Comparison of ENCODE assay signal across 22 cellular contexts in genomic region chr11:89421718-89422117, GRCh38.
A peak's percentile ranks its signal among the peaks of the same experiment; 100 is the strongest.
DNase-seq lines count a peak whose midpoint lies in the region; ATAC-seq, FAIRE-seq and TF ChIP-seq lines count a peak whose summit lies in the region.
"Had no signal": no experiment of that assay in that cellular context is flagged by ENCODE, and none has a peak within 500 bp of the region (broad histone marks: within the 10 kb centered on the region; RNA-seq: fewer than 3 reads in every experiment).

No MANE protein-coding gene starts in this region.

- ATAC-seq in HepG2 (no peak), right lobe of liver (no peak), HG02610 (IDR thresholded peaks at IDR 0.05; ENCODE audit: unreplicated experiment) (no peak)

- H3K4me3 ChIP-seq in HepG2 (replicated peaks in 1 of 3; ENCODE audit: insufficient read depth in 1 of 3, low read depth in 2 of 3, low read length in 3 of 3) (no peak overlapping the region), right lobe of liver (no peak overlapping the region), esophagus muscularis mucosa (no peak overlapping the region)
- H3K4me3 ChIP-seq: BLaER1 treated with 17β-estradiol and CSF1 and Interleukin-3, amounts not matched to agents 10 nM and 100 nM had no signal

- in situ Hi-C loops in HepG2 (cut with HindIII; ENCODE audit: extremely low pct_ligation_motif_present, low pct_unique_long_range_greater_than_20kb) = no loop called here

- intact Hi-C loops in HepG2 (cut with micrococcal nuclease; ENCODE audit: unreplicated experiment) (no loop called here), right lobe of liver (cut with DNase I) (no loop called here), esophagus muscularis mucosa (cut with DNase I) (no loop called here)

- TF ChIP-seq POLR2A in HepG2 (IDR thresholded peaks at IDR 0.05; ENCODE audit: insufficient read depth in 1 of 2, low read depth in 2 of 2, low read length in 2 of 2) (no peak), right lobe of liver (IDR thresholded peaks at IDR 0.05) (no peak), esophagus muscularis mucosa (IDR thresholded peaks at IDR 0.05; ENCODE audit: low read depth) (no peak)

- POLR2A ChIA-PET in HepG2 (lab: Yijun Ruan, JAX) = no interaction called here

- H3K27ac Mint-ChIP-seq in chondrocyte (ENCODE audit: unreplicated experiment) (peak overlapping the region; percentile 54), nephron (peak overlapping the region; percentile 25 to 70 (median 36))
- H3K27ac Mint-ChIP-seq: CD4-positive, alpha-beta memory T cell had no signal

- no peak overlapping the region for H3K27ac ChIP-seq in HepG2 (ENCODE audit: extremely low read length, insufficient read depth, low read length)
- no peak overlapping the region for H3K27ac ChIP-seq in right lobe of liver
- H3K27ac ChIP-seq in esophagus muscularis mucosa (replicated peaks in 1 of 4) = no peak overlapping the region
- H3K27ac ChIP-seq: 22Rv1; BLaER1 treated with 17β-estradiol and CSF1 and Interleukin-3, amounts not matched to agents 10 nM and 100 nM had no signal

- no peak overlapping the region for H2AFZ ChIP-seq in HepG2 (ENCODE audit: low read length)

- H3K36me3 ChIP-seq in HepG2 (replicated peaks in 1 of 2; ENCODE audit: control insufficient read depth in 1 of 2, insufficient read depth in 2 of 2, low read length in 2 of 2) (no peaks in the 10 kb centered on the region), right lobe of liver (no peaks in the 10 kb centered on the region), esophagus muscularis mucosa (no peaks in the 10 kb centered on the region)
- H3K36me3 ChIP-seq: BE2C; BLaER1 treated with 17β-estradiol and CSF1 and Interleukin-3, amounts not matched to agents 10 nM and 100 nM had no signal

- no peak overlapping the region for H3K4me2 ChIP-seq in HepG2 (ENCODE audit: low read depth, low read length)
- H3K4me2 ChIP-seq: BLaER1 treated with 17β-estradiol and CSF1 and Interleukin-3, amounts not matched to agents 10 nM and 100 nM had no signal

- H3K36me3 Mint-ChIP-seq in chondrocyte (ENCODE audit: low read depth) (peaks cover 11% of the 10 kb centered on the region), nephron (ENCODE audit: low read depth) (peaks cover 9% of the 10 kb centered on the region)
- H3K36me3 Mint-ChIP-seq: CD4-positive, alpha-beta memory T cell had no signal

- H3K79me2 ChIP-seq in HepG2 (ENCODE audit: insufficient read depth, low read length) = no peaks in the 10 kb centered on the region

- CTCF ChIA-PET in HepG2 (lab: Yijun Ruan, JAX; ENCODE audit: low intra/inter-chr PET ratio, low total read pairs) = no interaction called here

- H3K4me3 Mint-ChIP-seq in chondrocyte (ENCODE audit: unreplicated experiment) (no peak overlapping the region), nephron (no peak overlapping the region)
- H3K4me3 Mint-ChIP-seq: CD4-positive, alpha-beta memory T cell had no signal

- H3K27me3 ChIP-seq in HepG2 (ENCODE audit: control insufficient read depth in 1 of 2, insufficient read depth in 2 of 2, low read length in 2 of 2) (no peaks in the 10 kb centered on the region), right lobe of liver (no peaks in the 10 kb centered on the region), esophagus muscularis mucosa (no peaks in the 10 kb centered on the region)
- H3K27me3 ChIP-seq: BE2C; BLaER1 treated with 17β-estradiol and CSF1 and Interleukin-3, amounts not matched to agents 10 nM and 100 nM had no signal

- H3K27me3 Mint-ChIP-seq in chondrocyte (ENCODE audit: low read depth) (no peaks in the 10 kb centered on the region), nephron (ENCODE audit: low read depth) (no peaks in the 10 kb centered on the region)
- H3K27me3 Mint-ChIP-seq: CD4-positive, alpha-beta memory T cell had no signal

- FAIRE-seq in HepG2 (lab: Jason Lieb, UNC) = no peak
- FAIRE-seq: GM12891, GM18507, H1 had no signal

- TF ChIP-seq EP300 in HepG2 (IDR thresholded peaks at IDR 0.05; ENCODE audit: low read depth in 2 of 2, low read length in 2 of 2) (no peak), HepG2 (CRISPR knock-in tag; IDR thresholded peaks at IDR 0.05; ENCODE audit: borderline replicate concordance) (no peak), esophagus muscularis mucosa (IDR thresholded peaks at IDR 0.05) (no peak)

- no TSS peak for BruUV-seq in HepG2 (replicated peaks; lab: Mats Ljungman, UMichigan)

- H3K4me1 Mint-ChIP-seq in chondrocyte (ENCODE audit: low read depth) (peaks cover 30% of the 10 kb centered on the region), nephron (peaks cover 26% of the 10 kb centered on the region)
- H3K4me1 Mint-ChIP-seq: CD4-positive, alpha-beta memory T cell had no signal

- DNase-seq in HepG2 (ENCODE audit: low spot score) (no peak), right lobe of liver (no peak), chondrocyte (ENCODE audit: low spot score) (no peak), esophagus muscularis mucosa (ENCODE audit: extremely low spot score) (no peak)
- DNase-seq: ACHN; AML-193; BE2C; Calu3; CD4-positive, alpha-beta memory T cell; COR-L47; DMS53; DMS79 treated with DMSO at 0.1 percent for 48 hours; GF-D8; H7; HCEC 1CT had no signal

- H3K9me3 ChIP-seq in HepG2 (ENCODE audit: low read length) (no peaks in the 10 kb centered on the region), right lobe of liver (no peaks in the 10 kb centered on the region), esophagus muscularis mucosa (no peaks in the 10 kb centered on the region)
- H3K9me3 ChIP-seq: BE2C had no signal

- no peak overlapping the region for H3K9ac ChIP-seq in HepG2 (ENCODE audit: insufficient read depth, low read depth, low read length)
- H3K9ac ChIP-seq: BLaER1 treated with 17β-estradiol and CSF1 and Interleukin-3, amounts not matched to agents 10 nM and 100 nM had no signal

- H3K9me3 Mint-ChIP-seq in chondrocyte (ENCODE audit: low read depth) = no peaks in the 10 kb centered on the region
- H3K9me3 Mint-ChIP-seq in nephron = no peaks in the 10 kb centered on the region

- TF ChIP-seq CTCF in HepG2 (CRISPR knock-in tag; IDR thresholded peaks at IDR 0.05) = no peak
- TF ChIP-seq CTCF in right lobe of liver (IDR thresholded peaks at IDR 0.05) = no peak
- TF ChIP-seq CTCF in chondrocyte (IDR thresholded peaks at IDR 0.05) = no peak
- no peak for TF ChIP-seq CTCF in nephron (IDR thresholded peaks at IDR 0.05; ENCODE audit: unreplicated experiment in 3 of 3)
- no peak for TF ChIP-seq CTCF in esophagus muscularis mucosa (IDR thresholded peaks at IDR 0.05)

- no peaks in the 10 kb centered on the region for H4K20me1 ChIP-seq in HepG2 (ENCODE audit: insufficient read depth, low read length)
- H4K20me1 ChIP-seq: BLaER1 treated with 17β-estradiol and CSF1 and Interleukin-3, amounts not matched to agents 10 nM and 100 nM had no signal

- no peaks in the 10 kb centered on the region for H3K4me1 ChIP-seq in HepG2 (ENCODE audit: insufficient read depth, low read length)
- H3K4me1 ChIP-seq in right lobe of liver = no peaks in the 10 kb centered on the region
- no peaks in the 10 kb centered on the region for H3K4me1 ChIP-seq in esophagus muscularis mucosa
- H3K4me1 ChIP-seq: BE2C; BLaER1 treated with 17β-estradiol and CSF1 and Interleukin-3, amounts not matched to agents 10 nM and 100 nM had no signal

- TF ChIP-seq RAD21 in HepG2 (CRISPR knock-in tag; IDR thresholded peaks at IDR 0.05) = no peak

- 1% methylated on average over 2 of the region's 2 CpGs for WGBS in HepG2 (ENCODE audit: low lambda C conversion rate)
- 40% methylated on average over 2 of the region's 2 CpGs for WGBS in right lobe of liver (ENCODE audit: insufficient coverage, low coverage, low lambda C conversion rate, missing lambda C conversion rate)
- WGBS in esophagus muscularis mucosa = 58% methylated on average over 2 of the region's 2 CpGs

TF ChIP-seq in HepG2, 621 proteins besides CTCF, POLR2A, EP300 and RAD21 (continues in another document):
- TF ChIP-seq ZNF121 (CRISPR knock-in tag; IDR thresholded peaks at IDR 0.05) (no peak), MAFF (IDR thresholded peaks at IDR 0.05; ENCODE audit: low read depth, low read length) (peak; percentile 73), RBM22 (optimal IDR thresholded peaks at IDR 0.05; ENCODE audit: low read length) (no peak), ZBTB7B (CRISPR knock-in tag; IDR thresholded peaks at IDR 0.05) (no peak), ZNF33A (CRISPR knock-in tag; IDR thresholded peaks at IDR 0.05; ENCODE audit: borderline replicate concordance) (no peak)
